26 cellular contexts compared by ENCODE assay signal in genomic region chr1:187266051-187266450, GRCh38.
"Had no signal": no experiment of that assay in that cellular context is flagged by ENCODE, and none has a peak within 500 bp of the region (broad histone marks: within the 10 kb centered on the region; RNA-seq: fewer than 3 reads in every experiment).

No MANE protein-coding gene starts in this region.

- H3K4me3 ChIP-seq: adrenal gland, body of pancreas, coronary artery, gastrocnemius medialis, ovary, right lobe of liver, skin epidermis, stomach, thyroid gland, upper lobe of right lung had no signal

- H3K27ac ChIP-seq: adrenal gland, body of pancreas, coronary artery, dorsolateral prefrontal cortex, gastrocnemius medialis, ovary, right lobe of liver, skin epidermis, stomach, thyroid gland, upper lobe of right lung had no signal

- H3K27me3 ChIP-seq: adrenal gland, body of pancreas, dorsolateral prefrontal cortex, gastrocnemius medialis, ovary, right lobe of liver, stomach, thyroid gland, upper lobe of right lung had no signal

- ATAC-seq: activated T-cell treated with anti-CD3 and anti-CD28 coated beads, Interleukin-2, amount 50 U/mL, for 72 hours; body of pancreas; gastrocnemius medialis; natural killer cell; right lobe of liver; stimulated activated naive B cell treated with anti-CD40 and anti-IgM and Interleukin-4, amounts not matched to agents 10 μg/mL and 1 μg/mL and 100 μg/mL, for 72 hours; T-cell; upper lobe of right lung had no signal

- H3K9me3 Mint-ChIP-seq: stimulated activated naive B cell treated with anti-CD40 and anti-IgM and Interleukin-4, amounts not matched to agents 10 μg/mL and 1 μg/mL and 100 μg/mL, for 72 hours; T-cell had no signal

- H3K27me3 Mint-ChIP-seq: activated naive CD8-positive, alpha-beta T cell; progenitor cell of endocrine pancreas; stimulated activated naive B cell treated with anti-CD40 and anti-IgM and Interleukin-4, amounts not matched to agents 10 μg/mL and 1 μg/mL and 100 μg/mL, for 72 hours; T-cell had no signal

- H3K36me3 Mint-ChIP-seq: activated naive CD8-positive, alpha-beta T cell; immature natural killer cell; stimulated activated naive B cell treated with anti-CD40 and anti-IgM and Interleukin-4, amounts not matched to agents 10 μg/mL and 1 μg/mL and 100 μg/mL, for 72 hours; T-cell had no signal

- H3K9me3 ChIP-seq: adrenal gland, body of pancreas, gastrocnemius medialis, ovary, right lobe of liver, stomach, thyroid gland, upper lobe of right lung had no signal

- H3K4me1 Mint-ChIP-seq: immature natural killer cell; natural killer cell; stimulated activated naive B cell treated with anti-CD40 and anti-IgM and Interleukin-4, amounts not matched to agents 10 μg/mL and 1 μg/mL and 100 μg/mL, for 72 hours; T-cell had no signal

- DNase-seq: activated CD4-positive, alpha-beta T cell treated with anti-CD3 and anti-CD28 coated beads for 4 hours; activated CD4-positive, alpha-beta T cell treated with anti-CD3 and anti-CD28 coated beads, Interleukin-2, amount 50 U/mL, for 4 hours; activated naive CD4-positive, alpha-beta T cell treated with Interleukin-2 at 50 U/mL for 16 hours; activated T-cell treated with anti-CD3 and anti-CD28 coated beads for 4 hours; activated T-cell treated with anti-CD3 and anti-CD28 coated beads, Interleukin-2, amount 50 U/mL, for 72 hours; adrenal gland; aorta; body of pancreas; dorsolateral prefrontal cortex; effector memory CD4-positive, alpha-beta T cell; gastrocnemius medialis; hippocampal formation; immature natural killer cell; natural killer cell; ovary; right lobe of liver; stimulated activated CD4-positive, alpha-beta T cell treated with anti-CD3 and anti-CD28 coated beads, Interleukin-1b, Interleukin-23, amount 100 ng/mL, for 48 hours; stimulated activated naive B cell treated with anti-CD40 and anti-IgM and Interleukin-4, amounts not matched to agents 10 μg/mL and 1 μg/mL and 100 μg/mL, for 72 hours; stomach; T-cell; thyroid gland; upper lobe of right lung had no signal

- H3K4me1 ChIP-seq: adrenal gland, body of pancreas, gastrocnemius medialis, right lobe of liver, stomach, thyroid gland, upper lobe of right lung had no signal

- H3K27ac Mint-ChIP-seq: activated naive CD8-positive, alpha-beta T cell; activated T-cell treated with anti-CD3 and anti-CD28 coated beads, Interleukin-2, amount 50 U/mL, for 72 hours; immature natural killer cell; natural killer cell; progenitor cell of endocrine pancreas; stimulated activated naive B cell treated with anti-CD40 and anti-IgM and Interleukin-4, amounts not matched to agents 10 μg/mL and 1 μg/mL and 100 μg/mL, for 72 hours; T-cell had no signal

- H3K36me3 ChIP-seq: adrenal gland, gastrocnemius medialis, ovary, right lobe of liver, stomach, thyroid gland, upper lobe of right lung had no signal

- H3K4me3 Mint-ChIP-seq: activated naive CD8-positive, alpha-beta T cell; activated T-cell treated with anti-CD3 and anti-CD28 coated beads, Interleukin-2, amount 50 U/mL, for 72 hours; immature natural killer cell; natural killer cell; stimulated activated naive B cell treated with anti-CD40 and anti-IgM and Interleukin-4, amounts not matched to agents 10 μg/mL and 1 μg/mL and 100 μg/mL, for 72 hours; T-cell had no signal
